Comparison of ENCODE assay signal across 14 cellular contexts in genomic region chr3:149542375-149543312, GRCh38.
DNase-seq lines count a peak whose midpoint lies in the region; ATAC-seq and TF ChIP-seq lines count a peak whose summit lies in the region.
"Had no signal": no experiment of that assay in that cellular context is flagged by ENCODE, and none has a peak within 500 bp of the region (broad histone marks: within the 10 kb centered on the region; RNA-seq: fewer than 3 reads in every experiment).

No MANE protein-coding gene starts in this region.

- TF ChIP-seq CTCF in Panc1 (IDR thresholded peaks at IDR 0.05), result no peak
- TF ChIP-seq CTCF in progenitor cell of endocrine pancreas (IDR thresholded peaks at IDR 0.05; ENCODE audit: unreplicated experiment), result no peak
- TF ChIP-seq CTCF in ovary (IDR thresholded peaks at IDR 0.05), result no peak
- TF ChIP-seq CTCF in testis (IDR thresholded peaks at IDR 0.05), result no peak
- TF ChIP-seq CTCF in MCF 10A (IDR thresholded peaks at IDR 0.05; ENCODE audit: unreplicated experiment), result no peak

- ATAC-seq in Panc1, result peak; percentile 27
- no peak for ATAC-seq in HG02884 (IDR thresholded peaks at IDR 0.05; ENCODE audit: unreplicated experiment)
- ATAC-seq: CD8-positive, alpha-beta T cell had no signal

- H3K4me3 Mint-ChIP-seq in progenitor cell of endocrine pancreas (ENCODE audit: low read depth) (peak overlapping the region; percentile 6), MCF 10A (ENCODE audit: unreplicated experiment) (no peak overlapping the region)
- H3K4me3 Mint-ChIP-seq: activated CD4-positive, alpha-beta T cell treated with anti-CD3 and anti-CD28 coated beads, Interleukin-2, amount 10 ng/mL, durations not matched to agents 7 days and 5 days; CD8-positive, alpha-beta T cell; T-helper 1 cell treated with Interleukin-12 subunit alpha and Interleukin-12 subunit beta and Interleukin-4 antibody, amounts not matched to agents 30 μg/mL and 1 μg/mL, for 36 hours had no signal

- WGBS in ovary, 3 donors, result 57 to 72% (median 65%) methylated on average over 9 of the region's 9 CpGs
- WGBS in testis, 2 donors, result 80 to 83% methylated on average over 9 of the region's 9 CpGs

- peak overlapping the region; percentile 100 for H3K27ac ChIP-seq in Panc1 (ENCODE audit: low read length)
- no peak overlapping the region for H3K27ac ChIP-seq in ovary
- H3K27ac ChIP-seq in testis, result no peak overlapping the region

- H3K27me3 ChIP-seq in Panc1 (ENCODE audit: control insufficient read depth, insufficient read depth, low read length) (no peaks in the 10 kb centered on the region), ovary (no peaks in the 10 kb centered on the region), testis (no peaks in the 10 kb centered on the region)

- H3K27me3 Mint-ChIP-seq in progenitor cell of endocrine pancreas (no peaks in the 10 kb centered on the region), MCF 10A (ENCODE audit: insufficient read depth, unreplicated experiment) (no peaks in the 10 kb centered on the region)

- H3K36me3 ChIP-seq in Panc1 (ENCODE audit: control insufficient read depth, insufficient read depth, low read length), result peaks cover 24% of the 10 kb centered on the region
- H3K36me3 ChIP-seq in ovary, result no peaks in the 10 kb centered on the region
- no peaks in the 10 kb centered on the region for H3K36me3 ChIP-seq in testis (ENCODE audit: low read depth, missing control alignments)

- TF ChIP-seq POLR2A in ovary (IDR thresholded peaks at IDR 0.05) (no peak), testis (IDR thresholded peaks at IDR 0.05) (no peak)

- POLR2A ChIA-PET in Panc1 (lab: Charles Lee) (interaction anchor here (0.6 to 1.0 kb wide), 2 partner anchors 104 to 587 kb away, joined by 3 to 18 read pairs; no protein-coding TSS in a partner anchor), MCF 10A (lab: Yijun Ruan, JAX) (interaction anchor here (1.0 to 1.1 kb wide), 2 partner anchors 11 to 12 kb away, joined by 3 read pairs; no protein-coding TSS in a partner anchor)

- H3K27ac Mint-ChIP-seq in progenitor cell of endocrine pancreas (peak overlapping the region; percentile 96), MCF 10A (ENCODE audit: low read depth, unreplicated experiment) (no peak overlapping the region)
- H3K27ac Mint-ChIP-seq: activated CD4-positive, alpha-beta T cell treated with anti-CD3 and anti-CD28 coated beads, Interleukin-2, amount 10 ng/mL, durations not matched to agents 7 days and 5 days; CD8-positive, alpha-beta T cell; T-helper 1 cell treated with Interleukin-12 subunit alpha and Interleukin-12 subunit beta and Interleukin-4 antibody, amounts not matched to agents 30 μg/mL and 1 μg/mL, for 36 hours had no signal

- H3K9me3 Mint-ChIP-seq in progenitor cell of endocrine pancreas (ENCODE audit: low read depth), result no peaks in the 10 kb centered on the region
- H3K9me3 Mint-ChIP-seq in MCF 10A (ENCODE audit: unreplicated experiment), result no peaks in the 10 kb centered on the region
- H3K9me3 Mint-ChIP-seq: activated CD4-positive, alpha-beta T cell treated with anti-CD3 and anti-CD28 coated beads, Interleukin-2, amount 10 ng/mL, durations not matched to agents 7 days and 5 days; CD8-positive, alpha-beta T cell; T-helper 1 cell treated with Interleukin-12 subunit alpha and Interleukin-12 subunit beta and Interleukin-4 antibody, amounts not matched to agents 30 μg/mL and 1 μg/mL, for 36 hours had no signal

- no peaks in the 10 kb centered on the region for H3K9me3 ChIP-seq in Panc1 (ENCODE audit: control insufficient read depth, insufficient read depth, low read depth, low read length)
- no peaks in the 10 kb centered on the region for H3K9me3 ChIP-seq in ovary
- no peaks in the 10 kb centered on the region for H3K9me3 ChIP-seq in testis

- H3K4me3 ChIP-seq in Panc1 (ENCODE audit: low read depth in 2 of 2, low read length in 2 of 2) (no peak overlapping the region), ovary (no peak overlapping the region), testis (no peak overlapping the region)

- TF ChIP-seq EP300 in ovary (IDR thresholded peaks at IDR 0.05), result no peak

- CTCF ChIA-PET in Panc1 (lab: Charles Lee) (interaction anchor here (0.7 to 1.0 kb wide), 2 partner anchors 12 to 24 kb away, joined by 3 to 7 read pairs; no protein-coding TSS in a partner anchor), MCF 10A (lab: Yijun Ruan, JAX) (interaction anchor here (1.7 kb wide), 1 partner anchor 174 kb away, joined by 5 read pairs; no protein-coding TSS in a partner anchor)

- no TSS peak for BruUV-seq in Panc1 (replicated peaks; lab: Mats Ljungman, UMichigan)
- BruUV-seq in MCF 10A (replicated peaks; lab: Mats Ljungman, UMichigan), result no TSS peak

- H3K4me1 Mint-ChIP-seq in progenitor cell of endocrine pancreas (ENCODE audit: low read depth) (peaks cover 28% of the 10 kb centered on the region), MCF 10A (ENCODE audit: insufficient read depth, unreplicated experiment) (peaks cover 25% of the 10 kb centered on the region)
- H3K4me1 Mint-ChIP-seq: activated CD4-positive, alpha-beta T cell treated with anti-CD3 and anti-CD28 coated beads, Interleukin-2, amount 10 ng/mL, durations not matched to agents 7 days and 5 days had no signal

- H3K4me1 ChIP-seq in Panc1 (ENCODE audit: control insufficient read depth, insufficient read depth, low read length) (peaks cover 99% of the 10 kb centered on the region), ovary (ENCODE audit: insufficient read depth) (peaks cover 23% of the 10 kb centered on the region), testis (no peaks in the 10 kb centered on the region)

- H3K36me3 Mint-ChIP-seq in progenitor cell of endocrine pancreas (ENCODE audit: insufficient read depth), result peaks cover 4% of the 10 kb centered on the region
- H3K36me3 Mint-ChIP-seq in MCF 10A (ENCODE audit: insufficient read depth, unreplicated experiment), result peaks cover 15% of the 10 kb centered on the region
- H3K36me3 Mint-ChIP-seq: CD8-positive, alpha-beta T cell had no signal

- intact Hi-C loops in Panc1 (cut with micrococcal nuclease; ENCODE audit: unreplicated experiment) (loop anchor here (10.0 kb wide), 1 partner anchor 112 kb away; the partner anchor contains the start of gene WWTR1), ovary (cut with DNase I) (no loop called here), testis (cut with DNase I; ENCODE audit: low total_unique reads) (no loop called here), MCF 10A (cut with micrococcal nuclease) (no loop called here)

- in situ Hi-C loops in Panc1 (cut with HindIII; ENCODE audit: low pct_unique_long_range_greater_than_20kb, low sequenced_read_pairs), result no loop called here

- DNase-seq in EH (ENCODE audit: low read depth) (peak; percentile 70), Panc1 (ENCODE audit: low read depth, low spot score) (no peak), glomerular visceral epithelial cell (ENCODE audit: extremely low spot score) (peak; percentile 98), progenitor cell of endocrine pancreas (ENCODE audit: low spot score, unreplicated experiment) (no peak), ovary (no peak), testis (no peak), MCF 10A (ENCODE audit: unreplicated experiment) (no peak)
- DNase-seq: activated CD4-positive, alpha-beta T cell treated with anti-CD3 and anti-CD28 coated beads, Interleukin-2, amount 10 ng/mL, durations not matched to agents 7 days and 5 days; activated effector memory CD4-positive, alpha-beta T cell treated with anti-CD3 and anti-CD28 coated beads, Interleukin-2, amount 50 U/mL, for 16 hours; CD8-positive, alpha-beta T cell; cerebellar nuclear complex; KG1 had no signal

Comparison
In these comparisons a context has a peak if more than half of its experiments do, and no peak if none do; other contexts are left out.
1. DNase-seq: peak in EH (single experiment) and glomerular visceral epithelial cell (single experiment); none in Panc1 (single experiment), progenitor cell of endocrine pancreas (single experiment), ovary (0 of 5), testis (single experiment) and MCF 10A (single experiment).